Comparison of ENCODE assay signal across 20 cellular contexts in genomic region chr19:46946611-46947238, GRCh38.
A peak's percentile ranks its signal among the peaks of the same experiment; 100 is the strongest.
DNase-seq lines count a peak whose midpoint lies in the region; ATAC-seq and TF ChIP-seq lines count a peak whose summit lies in the region.
"Had no signal": no experiment of that assay in that cellular context is flagged by ENCODE, and none has a peak within 500 bp of the region (broad histone marks: within the 10 kb centered on the region; RNA-seq: fewer than 3 reads in every experiment).

No MANE protein-coding gene starts in this region.

- H4K20me1 ChIP-seq in osteoblast (ENCODE audit: insufficient read depth, low read length), result peaks cover 7% of the 10 kb centered on the region

- no peak for TF ChIP-seq EP300 in esophagus muscularis mucosa (IDR thresholded peaks at IDR 0.05)

- ATAC-seq in heart right ventricle, result no peak
- no peak for ATAC-seq in Right ventricle myocardium superior (ENCODE audit: poor library complexity)
- ATAC-seq: A549, SK-N-SH treated with all-trans-retinoic acid at 6 μM for 48 hours had no signal

- no peak overlapping the region for H3K27ac Mint-ChIP-seq in activated T-helper 1 cell treated with anti-CD3 and anti-CD28 coated beads, Interleukin-12 subunit alpha, Interleukin-12 subunit beta, Interleukin-2, Interleukin-4 antibody, amounts not matched to agents 30 ng/mL and 10 ng/mL and 1 ng/mL, durations not matched to agents 14 hours and 24 hours and 36 hours

- H3K4me3 ChIP-seq in heart right ventricle, result no peak overlapping the region
- no peak overlapping the region for H3K4me3 ChIP-seq in esophagus muscularis mucosa
- H3K4me3 ChIP-seq in osteoblast (ENCODE audit: insufficient read depth, low read length), result no peak overlapping the region
- no peak overlapping the region for H3K4me3 ChIP-seq in uterus
- H3K4me3 ChIP-seq: A549, ovary, skin epidermis had no signal

- no peak for TF ChIP-seq POLR2A in esophagus muscularis mucosa (IDR thresholded peaks at IDR 0.05; ENCODE audit: low read depth)
- no peak for TF ChIP-seq POLR2A in uterus (IDR thresholded peaks at IDR 0.05)

- in situ Hi-C loops in ACHN (cut with HindIII; ENCODE audit: low pct_ligation_motif_present, low pct_unique_long_range_greater_than_20kb, low sequenced_read_pairs), result no loop called here

- H3K27me3 Mint-ChIP-seq in activated T-helper 1 cell treated with anti-CD3 and anti-CD28 coated beads, Interleukin-12 subunit alpha, Interleukin-12 subunit beta, Interleukin-2, Interleukin-4 antibody, amounts not matched to agents 30 ng/mL and 10 ng/mL and 1 ng/mL, durations not matched to agents 14 hours and 24 hours and 36 hours (ENCODE audit: insufficient read depth), result no peaks in the 10 kb centered on the region

- H3K4me1 ChIP-seq in heart right ventricle (peaks cover 19 to 80% (median 62%) of the 10 kb centered on the region in 9 donors), esophagus muscularis mucosa (peaks cover 64 to 80% (median 77%) of the 10 kb centered on the region in 4 donors), osteoblast (ENCODE audit: insufficient read depth, low read length) (peaks cover 48% of the 10 kb centered on the region), uterus (peaks cover 18 to 19% of the 10 kb centered on the region in 2 donors)

- peaks cover 53% of the 10 kb centered on the region for H3K4me1 Mint-ChIP-seq in activated T-helper 1 cell treated with anti-CD3 and anti-CD28 coated beads, Interleukin-12 subunit alpha, Interleukin-12 subunit beta, Interleukin-2, Interleukin-4 antibody, amounts not matched to agents 30 ng/mL and 10 ng/mL and 1 ng/mL, durations not matched to agents 14 hours and 24 hours and 36 hours (ENCODE audit: low read depth)

- 81% methylated on average over 4 of the region's 4 CpGs for WGBS in heart right ventricle, 2 donors
- 91% methylated on average over 4 of the region's 4 CpGs for WGBS in esophagus muscularis mucosa

- no peaks in the 10 kb centered on the region for H3K27me3 ChIP-seq in heart right ventricle
- no peaks in the 10 kb centered on the region for H3K27me3 ChIP-seq in esophagus muscularis mucosa
- H3K27me3 ChIP-seq in osteoblast (ENCODE audit: insufficient read depth, low read length), result no peaks in the 10 kb centered on the region
- no peaks in the 10 kb centered on the region for H3K27me3 ChIP-seq in uterus
- H3K27me3 ChIP-seq: ovary had no signal

- H3K9me3 ChIP-seq in heart right ventricle (no peaks in the 10 kb centered on the region), esophagus muscularis mucosa (no peaks in the 10 kb centered on the region), osteoblast (ENCODE audit: low read depth, low read length) (no peaks in the 10 kb centered on the region), uterus (no peaks in the 10 kb centered on the region)
- H3K9me3 ChIP-seq: A549, ovary had no signal

- H3K36me3 ChIP-seq in heart right ventricle, result peaks cover 0 to 13% (median 0%) of the 10 kb centered on the region in 9 donors
- H3K36me3 ChIP-seq in esophagus muscularis mucosa, result no peaks in the 10 kb centered on the region
- H3K36me3 ChIP-seq in osteoblast (ENCODE audit: insufficient read depth, low read length), result peaks cover 4% of the 10 kb centered on the region
- no peaks in the 10 kb centered on the region for H3K36me3 ChIP-seq in uterus
- H3K36me3 ChIP-seq: ovary had no signal

- no peak for TF ChIP-seq CTCF in heart right ventricle (IDR thresholded peaks at IDR 0.05)
- no peak for TF ChIP-seq CTCF in esophagus muscularis mucosa (IDR thresholded peaks at IDR 0.05)
- TF ChIP-seq CTCF in osteoblast (IDR thresholded peaks at IDR 0.05; ENCODE audit: extremely low read depth, low read depth, low read length), result no peak
- TF ChIP-seq CTCF in uterus (IDR thresholded peaks at IDR 0.05), result no peak

- peaks cover 12% of the 10 kb centered on the region for H3K36me3 Mint-ChIP-seq in activated T-helper 1 cell treated with anti-CD3 and anti-CD28 coated beads, Interleukin-12 subunit alpha, Interleukin-12 subunit beta, Interleukin-2, Interleukin-4 antibody, amounts not matched to agents 30 ng/mL and 10 ng/mL and 1 ng/mL, durations not matched to agents 14 hours and 24 hours and 36 hours (ENCODE audit: low read depth)

- no peaks in the 10 kb centered on the region for H3K9me3 Mint-ChIP-seq in activated T-helper 1 cell treated with anti-CD3 and anti-CD28 coated beads, Interleukin-12 subunit alpha, Interleukin-12 subunit beta, Interleukin-2, Interleukin-4 antibody, amounts not matched to agents 30 ng/mL and 10 ng/mL and 1 ng/mL, durations not matched to agents 14 hours and 24 hours and 36 hours

- no peak overlapping the region for H3K4me3 Mint-ChIP-seq in activated T-helper 1 cell treated with anti-CD3 and anti-CD28 coated beads, Interleukin-12 subunit alpha, Interleukin-12 subunit beta, Interleukin-2, Interleukin-4 antibody, amounts not matched to agents 30 ng/mL and 10 ng/mL and 1 ng/mL, durations not matched to agents 14 hours and 24 hours and 36 hours

- no peak overlapping the region for H2AFZ ChIP-seq in osteoblast (ENCODE audit: low read length)

- peaks cover 80% of the 10 kb centered on the region for H3K79me2 ChIP-seq in osteoblast (ENCODE audit: insufficient read depth, low read length)

- H3K4me2 ChIP-seq in osteoblast (ENCODE audit: insufficient read depth, low read length), result no peak overlapping the region
- H3K4me2 ChIP-seq: A549 had no signal

- intact Hi-C loops in heart right ventricle (cut with DNase I) (no loop called here), Right ventricle myocardium superior (cut with DNase I) (no loop called here), esophagus muscularis mucosa (cut with DNase I) (no loop called here), uterus (cut with DNase I; ENCODE audit: low total_unique reads) (no loop called here)
- intact Hi-C loops in activated T-helper 1 cell treated with anti-CD3 and anti-CD28 coated beads, Interleukin-12 subunit alpha, Interleukin-12 subunit beta, Interleukin-2, Interleukin-4 antibody, amounts not matched to agents 30 ng/mL and 10 ng/mL and 1 ng/mL, durations not matched to agents 14 hours and 24 hours and 36 hours (cut with micrococcal nuclease), result no loop called here

- DNase-seq in heart right ventricle (no peak), Right ventricle myocardium superior (no peak), esophagus muscularis mucosa (ENCODE audit: extremely low spot score) (no peak), osteoblast (ENCODE audit: insufficient read length, low spot score, missing footprints) (no peak), uterus (no peak), NCI-H128 (lab: John Stamatoyannopoulos, UW; ENCODE audit: unreplicated experiment) (no peak), ACHN (no peak)
- no peak for DNase-seq in activated T-helper 1 cell treated with anti-CD3 and anti-CD28 coated beads, Interleukin-12 subunit alpha, Interleukin-12 subunit beta, Interleukin-2, Interleukin-4 antibody, amounts not matched to agents 30 ng/mL and 10 ng/mL and 1 ng/mL, durations not matched to agents 14 hours and 24 hours and 36 hours (ENCODE audit: low spot score)
- DNase-seq: activated CD4-positive, alpha-beta T cell treated with anti-CD3 and anti-CD28 coated beads for 48 hours; activated CD8-positive, alpha-beta memory T cell treated with anti-CD3 and anti-CD28 coated beads, Interleukin-2, amount 50 U/mL, for 48 hours; activated naive CD4-positive, alpha-beta T cell treated with anti-CD3 and anti-CD28 coated beads, Interleukin-2, amount 50 U/mL, for 16 hours; effector memory CD4-positive, alpha-beta T cell; EL; HCEC 1CT; kidney glomerular epithelial cell; NCI-H146; ovary had no signal

- H3K27ac ChIP-seq in heart right ventricle, result peak overlapping the region in 8 of 10 donors; percentile 19 to 90 (median 78)
- peak overlapping the region; percentile 55 to 76 (median 68) for H3K27ac ChIP-seq in esophagus muscularis mucosa (replicated peaks in 1 of 4)
- H3K27ac ChIP-seq in osteoblast (ENCODE audit: low read depth, low read length), result peak overlapping the region; percentile 96
- peak overlapping the region; percentile 25 to 74 for H3K27ac ChIP-seq in uterus
